ENCODE assay signal across 1 cellular context in the genomic region with DNA sequence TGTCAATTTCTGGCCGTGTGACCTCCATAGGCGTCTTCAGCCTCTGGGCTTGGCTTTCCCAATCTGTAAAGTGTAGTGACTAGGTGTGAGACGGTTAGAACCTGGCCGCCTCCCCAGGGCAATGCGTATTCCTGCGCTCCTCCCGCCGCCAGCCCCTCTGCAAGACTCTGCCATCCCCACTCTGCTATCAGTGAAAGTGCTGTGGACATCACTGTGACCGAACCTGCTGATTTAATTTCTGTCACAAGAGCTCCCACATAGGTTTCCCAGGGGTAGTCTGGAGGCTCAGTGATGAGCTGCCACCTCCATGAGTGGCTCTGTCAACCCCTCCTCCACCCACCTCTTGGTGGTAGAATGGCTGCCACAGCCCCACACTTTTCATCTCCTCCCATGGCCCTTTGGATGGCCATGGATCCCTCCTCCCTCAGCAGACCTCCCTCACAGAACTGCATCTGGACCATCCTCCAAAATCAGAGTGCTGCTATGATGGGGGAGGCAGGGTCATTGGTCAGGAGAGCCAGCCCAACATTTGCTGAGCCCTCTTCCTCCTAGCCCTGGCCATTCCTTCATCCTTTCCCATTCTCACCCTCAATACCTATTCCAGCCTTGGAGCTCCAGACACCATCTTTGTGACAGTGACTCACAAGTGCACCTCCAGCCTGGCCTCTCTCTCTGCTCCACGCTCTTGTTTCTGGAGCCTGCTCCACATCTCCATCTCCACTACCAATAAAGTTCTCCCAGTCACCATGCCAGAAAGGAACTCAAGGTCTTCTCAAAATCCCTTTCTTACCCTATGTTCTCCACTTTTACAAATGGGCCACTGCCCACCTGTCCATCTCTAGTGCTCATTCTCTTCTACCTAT.
TF ChIP-seq lines count a peak whose summit lies in the region.

No MANE protein-coding gene starts in this region.

TF ChIP-seq in GM23338, 12 proteins besides CTCF, POLR2A, EP300 and RAD21:
- no peak for TF ChIP-seq CREB1 (CRISPR knock-in tag; IDR thresholded peaks at IDR 0.05; ENCODE audit: low read depth)
- TF ChIP-seq EZH2phosphoT487 (IDR thresholded peaks at IDR 0.05; ENCODE audit: unreplicated experiment) = no peak
